24 cellular contexts compared by ENCODE assay signal in genomic region chr19:54928299-54928698, GRCh38. TPM values are rescaled to one million over a fixed set of nuclear protein-coding genes. Genes with fewer than 3 reads are reported as not detected.
DNase-seq lines count a peak whose midpoint lies in the region; ATAC-seq lines count a peak whose summit lies in the region.
"Had no signal": no experiment of that assay in that cellular context is flagged by ENCODE, and none has a peak within 500 bp of the region (broad histone marks: within the 10 kb centered on the region; RNA-seq: fewer than 3 reads in every experiment).

No MANE protein-coding gene starts in this region.

- no peaks in the 10 kb centered on the region for H3K4me1 ChIP-seq in right cardiac atrium (ENCODE audit: control insufficient read depth, insufficient read depth, low read length)
- H3K4me1 ChIP-seq: adrenal gland, BE2C, Caco-2, esophagus muscularis mucosa, psoas muscle had no signal

- H3K4me3 ChIP-seq in right cardiac atrium (ENCODE audit: low read length), result no peak overlapping the region
- H3K4me3 ChIP-seq: adrenal gland, esophagus muscularis mucosa, psoas muscle had no signal

- H3K27ac ChIP-seq in right cardiac atrium (ENCODE audit: low read length), result no peak overlapping the region
- H3K27ac ChIP-seq: adrenal gland, esophagus muscularis mucosa, psoas muscle had no signal

- no peaks in the 10 kb centered on the region for H3K27me3 ChIP-seq in right cardiac atrium (ENCODE audit: control insufficient read depth, insufficient read depth)

- ATAC-seq in right cardiac atrium, result no peak
- ATAC-seq: left colon, Panc1, psoas muscle had no signal

- intact Hi-C loops in right cardiac atrium (cut with DNase I), result no loop called here

- in situ Hi-C loops in ACHN (cut with HindIII; ENCODE audit: low pct_ligation_motif_present, low pct_unique_long_range_greater_than_20kb, low sequenced_read_pairs), result no loop called here

- peak; percentile 17 for DNase-seq in ACHN
- DNase-seq in DMS53 (lab: John Stamatoyannopoulos, UW), result peak; percentile 50
- peak; percentile 16 for DNase-seq in NAMALWA (ENCODE audit: low spot score)
- DNase-seq in amniotic epithelial cell (ENCODE audit: low read depth), result peak; percentile 5
- DNase-seq in NCI-H526 (lab: John Stamatoyannopoulos, UW), result no peak
- DNase-seq in right cardiac atrium, result no peak
- DNase-seq in T-helper 9 cell, result no peak
- DNase-seq: activated CD4-positive, alpha-beta T cell treated with anti-CD3 and anti-CD28 coated beads, Interleukin-2, amount 10 ng/mL, durations not matched to agents 7 days and 5 days; activated CD8-positive, alpha-beta memory T cell treated with anti-CD3 and anti-CD28 coated beads, Interleukin-2, amount 50 U/mL, for 4 hours; activated gamma-delta T cell; adrenal gland; BE2C; Caco-2; caudate nucleus; GOT3; KG1; left colon; NCI-H1417 treated with DMSO at 0.1 percent for 48 hours; psoas muscle; SK-N-SH had no signal

- 93% methylated on average over 2 of the region's 2 CpGs for WGBS in right cardiac atrium

- no peaks in the 10 kb centered on the region for H3K9me3 ChIP-seq in right cardiac atrium (ENCODE audit: control insufficient read depth, low read length)
- H3K9me3 ChIP-seq: adrenal gland, BE2C, SK-N-SH had no signal

RNA-seq across cellular contexts. Expression of gene NLRP7, which starts 19.0 kb away (rescaled TPM):
- total RNA-seq in right cardiac atrium, result not detected
- not detected for polyA plus RNA-seq in right cardiac atrium
- total RNA-seq: activated CD4-positive, alpha-beta T cell treated with anti-CD3 and anti-CD28 coated beads, Interleukin-2, amount 10 ng/mL, durations not matched to agents 7 days and 5 days; adrenal gland; esophagus muscularis mucosa; NCI-H460; psoas muscle had no signal
- polyA plus RNA-seq: neural cell, psoas muscle, SK-N-SH had no signal

RNA-seq across cellular contexts. Expression of gene NCR1, which starts 22.4 kb away (rescaled TPM):
- total RNA-seq in right cardiac atrium, result under 1 TPM in 3 of 4 donors, not detected in 1; 0.21 to 0.57 (median 0.37) TPM
- not detected for polyA plus RNA-seq in right cardiac atrium
- total RNA-seq: activated CD4-positive, alpha-beta T cell treated with anti-CD3 and anti-CD28 coated beads, Interleukin-2, amount 10 ng/mL, durations not matched to agents 7 days and 5 days; NCI-H460 had no signal
- polyA plus RNA-seq: adrenal gland, neural cell, psoas muscle, SK-N-SH had no signal

RNA-seq across cellular contexts. Expression of gene NLRP2, which starts 37.9 kb away (rescaled TPM):
- total RNA-seq in right cardiac atrium, result 1 to 10 TPM in 1 of 4 donors, under 1 TPM in 2, not detected in 1; 0.39 to 1.7 (median 0.40) TPM
- polyA plus RNA-seq in right cardiac atrium, result not detected
- total RNA-seq: NCI-H460 had no signal
- polyA plus RNA-seq: neural cell had no signal

RNA-seq across cellular contexts. Expression of gene FCAR, which starts 54.3 kb away (rescaled TPM):
- total RNA-seq in right cardiac atrium, result 1 to 10 TPM in 1 of 4 donors, under 1 TPM in 2, not detected in 1; 0.44 to 1.2 (median 0.54) TPM
- 0.18 TPM for polyA plus RNA-seq in right cardiac atrium
- total RNA-seq: activated CD4-positive, alpha-beta T cell treated with anti-CD3 and anti-CD28 coated beads, Interleukin-2, amount 10 ng/mL, durations not matched to agents 7 days and 5 days; Caco-2; left colon; NCI-H460 had no signal
- polyA plus RNA-seq: neural cell, SK-N-SH had no signal

Comparison
In these comparisons a context has a peak if more than half of its experiments do, and no peak if none do; other contexts are left out.
1. DNase-seq: peak in ACHN (single experiment), DMS53 (single experiment), NAMALWA (single experiment) and amniotic epithelial cell (single experiment); none in NCI-H526 (0 of 2), right cardiac atrium (0 of 3) and T-helper 9 cell (single experiment).